Comparison of ENCODE assay signal across 20 cellular contexts in the genomic region with DNA sequence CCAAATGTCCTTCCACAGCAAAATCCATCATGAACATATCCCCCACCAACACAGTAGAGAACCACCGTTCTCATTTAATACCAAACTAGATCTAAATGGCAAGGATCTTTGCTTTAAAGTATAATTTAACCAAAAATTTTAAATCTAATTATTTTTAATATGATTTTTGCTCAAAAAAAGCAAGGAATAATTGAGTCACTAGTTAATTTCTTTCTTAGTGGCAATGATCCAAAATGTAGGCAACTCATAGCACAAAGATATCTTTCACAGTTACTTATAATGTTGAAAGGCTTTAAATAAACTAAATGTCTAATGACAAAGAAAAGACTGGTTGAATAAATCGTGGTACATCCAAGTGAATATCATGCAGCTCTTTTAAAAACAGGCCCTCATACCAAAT.
"Had no signal": no experiment of that assay in that cellular context is flagged by ENCODE, and none has a peak within 500 bp of the region (broad histone marks: within the 10 kb centered on the region; RNA-seq: fewer than 3 reads in every experiment).

No MANE protein-coding gene starts in this region.

- H3K4me1 ChIP-seq: sigmoid colon had no signal

- H3K36me3 ChIP-seq: brain microvascular endothelial cell, left ventricle myocardium inferior, ovary, sigmoid colon, upper lobe of left lung had no signal

- H3K4me3 Mint-ChIP-seq: activated CD4-positive, alpha-beta T cell treated with anti-CD3 and anti-CD28 coated beads for 36 hours; activated CD8-positive, alpha-beta T cell treated with anti-CD3 and anti-CD28 coated beads, Interleukin-2, amount 10 ng/mL, durations not matched to agents 7 days and 5 days; activated naive CD4-positive, alpha-beta T cell treated with anti-CD3 and anti-CD28 coated beads, Interleukin-2, amount 50 U/mL, for 24 hours; dendritic cell treated with granulocyte-macrophage colony-stimulating factor and Interleukin-4, amounts not matched to agents 40 ng/mL and 50 ng/mL, for 4 days; effector memory CD8-positive, alpha-beta T cell; neural crest cell; T-helper 2 cell treated with Interferon-gamma antibody and Interleukin-4, amounts not matched to agents 5 μg/mL and 100 μg/mL, for 36 hours had no signal

- H3K9me3 Mint-ChIP-seq: activated naive CD4-positive, alpha-beta T cell treated with anti-CD3 and anti-CD28 coated beads, Interleukin-2, amount 50 U/mL, for 24 hours; dendritic cell treated with granulocyte-macrophage colony-stimulating factor and Interleukin-4, amounts not matched to agents 40 ng/mL and 50 ng/mL, for 4 days; effector memory CD8-positive, alpha-beta T cell; memory B cell; neural crest cell; T-helper 2 cell treated with Interferon-gamma antibody and Interleukin-4, amounts not matched to agents 5 μg/mL and 100 μg/mL, for 36 hours had no signal

- H3K27ac ChIP-seq: brain microvascular endothelial cell, left ventricle myocardium inferior, ovary, sigmoid colon had no signal

- DNase-seq: activated CD4-positive, alpha-beta T cell treated with anti-CD3 and anti-CD28 coated beads for 36 hours; activated CD8-positive, alpha-beta T cell treated with anti-CD3 and anti-CD28 coated beads, Interleukin-2, amount 10 ng/mL, durations not matched to agents 7 days and 5 days; activated effector memory CD4-positive, alpha-beta T cell treated with Interleukin-2 at 50 U/mL for 16 hours; amniotic stem cell; brain microvascular endothelial cell; cerebellar nuclear complex; effector memory CD8-positive, alpha-beta T cell; erythroblast; head of caudate nucleus; left ventricle myocardium inferior; ovary; sigmoid colon; stimulated activated CD4-positive, alpha-beta T cell treated with anti-CD3 and anti-CD28 coated beads, Interleukin-12 subunit alpha, Interleukin-12 subunit beta, amount 100 ng/mL, for 4 hours; stimulated activated naive CD4-positive, alpha-beta T cell treated with Interleukin-2 at 50 U/mL for 16 hours; upper lobe of left lung had no signal

- H3K27ac Mint-ChIP-seq: activated CD4-positive, alpha-beta T cell treated with anti-CD3 and anti-CD28 coated beads for 36 hours; activated CD8-positive, alpha-beta T cell treated with anti-CD3 and anti-CD28 coated beads, Interleukin-2, amount 10 ng/mL, durations not matched to agents 7 days and 5 days; activated naive CD4-positive, alpha-beta T cell treated with anti-CD3 and anti-CD28 coated beads, Interleukin-2, amount 50 U/mL, for 24 hours; memory B cell; T-helper 2 cell treated with Interferon-gamma antibody and Interleukin-4, amounts not matched to agents 5 μg/mL and 100 μg/mL, for 36 hours had no signal

- H3K9me3 ChIP-seq: left ventricle myocardium inferior, ovary, sigmoid colon, upper lobe of left lung had no signal

- H3K27me3 Mint-ChIP-seq: activated CD4-positive, alpha-beta T cell treated with anti-CD3 and anti-CD28 coated beads for 36 hours; activated naive CD4-positive, alpha-beta T cell treated with anti-CD3 and anti-CD28 coated beads, Interleukin-2, amount 50 U/mL, for 24 hours; dendritic cell treated with granulocyte-macrophage colony-stimulating factor and Interleukin-4, amounts not matched to agents 40 ng/mL and 50 ng/mL, for 4 days; effector memory CD8-positive, alpha-beta T cell; memory B cell had no signal

- ATAC-seq: activated CD4-positive, alpha-beta T cell treated with anti-CD3 and anti-CD28 coated beads for 36 hours; activated CD8-positive, alpha-beta T cell treated with anti-CD3 and anti-CD28 coated beads, Interleukin-2, amount 10 ng/mL, durations not matched to agents 7 days and 5 days; effector memory CD8-positive, alpha-beta T cell had no signal

- H3K4me3 ChIP-seq: left ventricle myocardium inferior, ovary, sigmoid colon, upper lobe of left lung had no signal

- H3K27me3 ChIP-seq: brain microvascular endothelial cell, ovary, sigmoid colon, upper lobe of left lung had no signal
